ENCODE assay signal across 16 cellular contexts in genomic region chr7:158444501-158445420, GRCh38.
"Had no signal": no experiment of that assay in that cellular context is flagged by ENCODE, and none has a peak within 500 bp of the region (broad histone marks: within the 10 kb centered on the region; RNA-seq: fewer than 3 reads in every experiment).

No MANE protein-coding gene starts in this region.

- H3K9me3 ChIP-seq: gastroesophageal sphincter, heart right ventricle, right atrium auricular region, stomach, testis had no signal

- H3K27ac Mint-ChIP-seq: activated CD8-positive, alpha-beta T cell treated with anti-CD3 and anti-CD28 coated beads for 36 hours; activated naive CD8-positive, alpha-beta T cell treated with anti-CD3 and anti-CD28 coated beads, Interleukin-2, amount 10 ng/mL, durations not matched to agents 7 days and 5 days; activated T-cell treated with anti-CD3 and anti-CD28 coated beads, Interleukin-2, amount 50 U/mL, for 72 hours had no signal

- H3K36me3 Mint-ChIP-seq: activated naive CD8-positive, alpha-beta T cell treated with anti-CD3 and anti-CD28 coated beads, Interleukin-2, amount 10 ng/mL, durations not matched to agents 7 days and 5 days had no signal

- H3K27ac ChIP-seq: gastroesophageal sphincter, heart right ventricle, right atrium auricular region, stomach, testis had no signal

- DNase-seq: activated CD4-positive, alpha-beta T cell treated with anti-CD3 and anti-CD28 coated beads for 48 hours; activated CD8-positive, alpha-beta memory T cell treated with anti-CD3 and anti-CD28 coated beads, Interleukin-2, amount 50 U/mL, for 48 hours; activated CD8-positive, alpha-beta T cell treated with anti-CD3 and anti-CD28 coated beads for 36 hours; activated gamma-delta T cell; activated naive CD8-positive, alpha-beta T cell treated with anti-CD3 and anti-CD28 coated beads, Interleukin-2, amount 10 ng/mL, durations not matched to agents 7 days and 5 days; activated T-cell treated with anti-CD3 and anti-CD28 coated beads, Interleukin-2, amount 50 U/mL, for 72 hours; anterior cingulate cortex; dermis blood vessel endothelial cell; heart right ventricle; left colon; small intestine; stomach; T-helper 2 cell; testis had no signal

- H3K36me3 ChIP-seq: gastroesophageal sphincter, heart right ventricle, right atrium auricular region, stomach had no signal

- H3K4me1 ChIP-seq: gastroesophageal sphincter, heart right ventricle, right atrium auricular region, testis had no signal

- H3K4me1 Mint-ChIP-seq: activated naive CD8-positive, alpha-beta T cell treated with anti-CD3 and anti-CD28 coated beads, Interleukin-2, amount 10 ng/mL, durations not matched to agents 7 days and 5 days had no signal

- H3K27me3 Mint-ChIP-seq: activated CD8-positive, alpha-beta T cell treated with anti-CD3 and anti-CD28 coated beads for 36 hours; activated naive CD8-positive, alpha-beta T cell treated with anti-CD3 and anti-CD28 coated beads, Interleukin-2, amount 10 ng/mL, durations not matched to agents 7 days and 5 days had no signal

- H3K27me3 ChIP-seq: right atrium auricular region, stomach, testis had no signal

- H3K4me3 ChIP-seq: gastroesophageal sphincter, heart right ventricle, right atrium auricular region, stomach, testis had no signal

- H3K4me3 Mint-ChIP-seq: activated CD8-positive, alpha-beta T cell treated with anti-CD3 and anti-CD28 coated beads for 36 hours; activated naive CD8-positive, alpha-beta T cell treated with anti-CD3 and anti-CD28 coated beads, Interleukin-2, amount 10 ng/mL, durations not matched to agents 7 days and 5 days; activated T-cell treated with anti-CD3 and anti-CD28 coated beads, Interleukin-2, amount 50 U/mL, for 72 hours had no signal
